17 cellular contexts compared by ENCODE assay signal in the genomic region with DNA sequence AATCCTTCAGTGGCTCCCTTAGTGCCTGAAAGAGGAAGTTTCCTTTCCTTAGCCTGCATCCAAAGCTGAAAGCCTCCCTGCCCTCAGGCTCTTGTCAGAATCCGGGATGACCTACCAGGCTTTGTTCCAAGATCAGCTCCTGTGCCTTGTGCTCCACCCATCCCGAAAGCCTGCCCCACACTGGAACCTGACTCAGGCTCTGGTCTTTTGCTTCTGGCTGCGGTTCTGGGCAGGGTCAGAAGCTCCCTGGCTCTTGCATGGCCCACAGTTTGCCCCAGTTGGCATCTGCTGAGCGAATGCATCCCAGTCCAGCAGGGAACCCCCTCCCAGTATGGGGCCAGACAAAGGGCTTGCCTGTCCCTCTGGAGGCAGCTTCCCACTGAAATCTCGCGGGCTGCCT. TPM values are rescaled to one million over a fixed set of nuclear protein-coding genes. Genes with fewer than 3 reads are reported as not detected.
DNase-seq lines count a peak whose midpoint lies in the region; ATAC-seq and TF ChIP-seq lines count a peak whose summit lies in the region.
"Had no signal": no experiment of that assay in that cellular context is flagged by ENCODE, and none has a peak within 500 bp of the region (broad histone marks: within the 10 kb centered on the region; RNA-seq: fewer than 3 reads in every experiment).

No MANE protein-coding gene starts in this region.

- no peaks in the 10 kb centered on the region for H3K9me3 ChIP-seq in IMR-90 (ENCODE audit: control insufficient read depth, insufficient read depth, low read length)
- H3K9me3 ChIP-seq in neural progenitor cell (ENCODE audit: low read depth), result no peaks in the 10 kb centered on the region
- no peaks in the 10 kb centered on the region for H3K9me3 ChIP-seq in neuronal stem cell (replicated peaks in 1 of 2; ENCODE audit: control insufficient read depth in 2 of 2, insufficient read depth in 1 of 2, low read depth in 1 of 2, low read length in 2 of 2)
- H3K9me3 ChIP-seq: right lobe of liver had no signal

- no peak for TF ChIP-seq POLR2A in IMR-90 (IDR thresholded peaks at IDR 0.05; ENCODE audit: low read depth, low read length)
- TF ChIP-seq POLR2A in GM18505 (IDR thresholded peaks at IDR 0.05; ENCODE audit: borderline replicate concordance, extremely low read depth, insufficient read depth, insufficient read length), result no peak

- peaks cover 40% of the 10 kb centered on the region for H3K9me1 ChIP-seq in IMR-90 (ENCODE audit: insufficient read depth, low read length)

- H3K9me3 Mint-ChIP-seq in neural progenitor cell, result no peaks in the 10 kb centered on the region
- H3K9me3 Mint-ChIP-seq: natural killer cell had no signal

- H3K56ac ChIP-seq in IMR-90 (ENCODE audit: extremely low read depth, insufficient read depth, low read length), result no peak overlapping the region

- no peaks in the 10 kb centered on the region for H3K27me3 ChIP-seq in IMR-90 (ENCODE audit: control insufficient read depth, insufficient read depth, low read length)
- H3K27me3 ChIP-seq in neural progenitor cell, result no peaks in the 10 kb centered on the region
- peaks cover 0 to 26% (median 0%) of the 10 kb centered on the region in 3 experiments for H3K27me3 ChIP-seq in neuronal stem cell (ENCODE audit: control insufficient read depth in 3 of 3, insufficient read depth in 3 of 3, low read depth in 1 of 3, low read length in 3 of 3)
- H3K27me3 ChIP-seq: right lobe of liver had no signal

- H3K4me2 ChIP-seq in IMR-90 (ENCODE audit: low read depth, low read length) (no peak overlapping the region), neural progenitor cell (no peak overlapping the region), neuronal stem cell (ENCODE audit: insufficient read depth, low read length, poor library complexity, severe bottlenecking) (no peak overlapping the region)

- 0 out of 2 replicates have a peak, but pooled peaks cover 3% of the 10 kb centered on the region for H3K4me1 ChIP-seq in IMR-90 (ENCODE audit: control insufficient read depth, insufficient read depth, low read length)
- no peaks in the 10 kb centered on the region for H3K4me1 ChIP-seq in neural progenitor cell
- H3K4me1 ChIP-seq in neuronal stem cell (ENCODE audit: control insufficient read depth in 2 of 2, insufficient read depth in 1 of 2, low read depth in 1 of 2, low read length in 2 of 2), result peaks cover 0 to 3% of the 10 kb centered on the region in 2 donors
- H3K4me1 ChIP-seq: right lobe of liver had no signal

- H3K18ac ChIP-seq in IMR-90 (ENCODE audit: low read depth, low read length) (no peak overlapping the region), neuronal stem cell (ENCODE audit: low read length) (no peak overlapping the region)

- intact Hi-C loops in IMR-90 (cut with micrococcal nuclease), result no loop called here

- H3K9ac ChIP-seq in IMR-90 (ENCODE audit: low read depth, low read length) (no peak overlapping the region), neural progenitor cell (no peak overlapping the region), neuronal stem cell (ENCODE audit: low read depth, low read length, poor library complexity) (no peak overlapping the region)

- dilution Hi-C loops in IMR-90 (cut with HindIII; ENCODE audit: low sequenced_read_pairs, unreplicated experiment), result no loop called here

- H3K27ac ChIP-seq in IMR-90 (ENCODE audit: insufficient read depth, low read length), result no peak overlapping the region
- no peak overlapping the region for H3K27ac ChIP-seq in neural progenitor cell
- H3K27ac ChIP-seq in neuronal stem cell (replicated peaks; ENCODE audit: low read length), result no peak overlapping the region
- H3K27ac ChIP-seq: right lobe of liver had no signal

- peak; percentile 88 for DNase-seq in EL
- no peak for DNase-seq in IMR-90
- peak; percentile 65 for DNase-seq in dedifferentiated amniotic fluid mesenchymal stem cell (ENCODE audit: extremely low spot score)
- no peak for DNase-seq in neural progenitor cell (ENCODE audit: low spot score)
- no peak for DNase-seq in activated CD4-positive, CD25-positive, alpha-beta regulatory T cell treated with anti-CD3 and anti-CD28 coated beads, Interleukin-2, amount 50 U/mL, for 72 hours
- DNase-seq in neuronal stem cell (ENCODE audit: low spot score), result no peak
- DNase-seq: activated CD8-positive, alpha-beta memory T cell treated with anti-CD3 and anti-CD28 coated beads, Interleukin-2, amount 10 ng/mL, durations not matched to agents 7 days and 5 days; activated naive CD4-positive, alpha-beta T cell; effector CD8-positive, alpha-beta T cell; natural killer cell; right lobe of liver; stimulated activated CD4-positive, alpha-beta T cell treated with anti-CD3 and anti-CD28 coated beads, Interleukin-4, amount 100 ng/mL, for 4 hours; stimulated activated naive CD4-positive, alpha-beta T cell had no signal

- H3K79me1 ChIP-seq in IMR-90 (ENCODE audit: low read depth in 1 of 2, low read length in 2 of 2) (peaks cover 4 to 38% of the 10 kb centered on the region in 2 experiments; a peak in 3 of 4 replicates), neuronal stem cell (ENCODE audit: low read depth, low read length) (peaks cover 3% of the 10 kb centered on the region)

- H3K36me3 ChIP-seq in IMR-90 (ENCODE audit: control insufficient read depth, insufficient read depth, low read length) (no peaks in the 10 kb centered on the region; the same call in 1 of the 2 replicates), neural progenitor cell (no peaks in the 10 kb centered on the region), neuronal stem cell (replicated peaks in 1 of 2; ENCODE audit: control insufficient read depth in 2 of 2, insufficient read depth in 2 of 2, low read length in 2 of 2) (no peaks in the 10 kb centered on the region)
- H3K36me3 ChIP-seq: right lobe of liver had no signal

- H2AFZ ChIP-seq in IMR-90 (replicated peaks; ENCODE audit: low read length, poor library complexity) (no peak overlapping the region), neural progenitor cell (replicated peaks) (peak overlapping the region; percentile 68), neuronal stem cell (ENCODE audit: low read length) (no peak overlapping the region)

- H3K79me2 ChIP-seq in neural progenitor cell (ENCODE audit: low read depth), result no peaks in the 10 kb centered on the region

- no peak overlapping the region for H3K4ac ChIP-seq in IMR-90 (ENCODE audit: low read depth, low read length)
- H3K4ac ChIP-seq in neuronal stem cell (ENCODE audit: low read length), result no peak overlapping the region

- no peak overlapping the region for H3K14ac ChIP-seq in IMR-90 (replicated peaks; ENCODE audit: low read depth, low read length)
- H3K14ac ChIP-seq in neuronal stem cell (ENCODE audit: low read length), result no peak overlapping the region

- CTCF ChIA-PET in IMR-90 (lab: Yijun Ruan, JAX), result no interaction called here

- H2BK15ac ChIP-seq in IMR-90 (ENCODE audit: low read depth, low read length) (no peak overlapping the region), neuronal stem cell (ENCODE audit: low read length) (no peak overlapping the region)

- H4K91ac ChIP-seq in IMR-90 (ENCODE audit: insufficient read depth, low read depth, low read length) (no peak overlapping the region), neuronal stem cell (ENCODE audit: low read depth, low read length, poor library complexity) (no peak overlapping the region)

- H3K4me3 ChIP-seq in IMR-90 (ENCODE audit: insufficient read depth, low read depth, low read length) (no peak overlapping the region), neural progenitor cell (no peak overlapping the region), neuronal stem cell (ENCODE audit: low read length in 2 of 2) (no peak overlapping the region)
- H3K4me3 ChIP-seq: right lobe of liver had no signal

- H2BK120ac ChIP-seq in IMR-90 (ENCODE audit: low read depth, low read length) (no peak overlapping the region), neuronal stem cell (ENCODE audit: low read depth, low read length) (no peak overlapping the region)

- H3F3A ChIP-seq in neural progenitor cell (ENCODE audit: low read depth), result no peaks in the 10 kb centered on the region

- no peak overlapping the region for H4K8ac ChIP-seq in IMR-90 (ENCODE audit: low read depth in 2 of 2, low read length in 2 of 2)
- no peak overlapping the region for H4K8ac ChIP-seq in neuronal stem cell (ENCODE audit: low read depth, low read length)

- H3K27ac Mint-ChIP-seq in neural progenitor cell, result no peak overlapping the region
- H3K27ac Mint-ChIP-seq: activated CD8-positive, alpha-beta memory T cell treated with anti-CD3 and anti-CD28 coated beads, Interleukin-2, amount 10 ng/mL, durations not matched to agents 7 days and 5 days; natural killer cell had no signal

- no peak for ATAC-seq in IMR-90 (ENCODE audit: low read depth)
- ATAC-seq in HG03342 (IDR thresholded peaks at IDR 0.05; ENCODE audit: unreplicated experiment), result no peak
- no peak for ATAC-seq in GM18505 (IDR thresholded peaks at IDR 0.05; ENCODE audit: unreplicated experiment)
- ATAC-seq: activated CD8-positive, alpha-beta memory T cell treated with anti-CD3 and anti-CD28 coated beads, Interleukin-2, amount 10 ng/mL, durations not matched to agents 7 days and 5 days; HCT116; natural killer cell; right lobe of liver; SK-N-SH treated with all-trans-retinoic acid at 6 μM for 48 hours had no signal

- H4K20me1 ChIP-seq in IMR-90 (ENCODE audit: insufficient read depth, low read length), result peaks cover 14% of the 10 kb centered on the region
- no peaks in the 10 kb centered on the region for H4K20me1 ChIP-seq in neural progenitor cell (ENCODE audit: low read depth)

- 60% methylated on average over 2 of the region's 6 CpGs; no CpG with 5 or more reads in 1 of the 2 experiments for WGBS in IMR-90 (ENCODE audit: extremely low coverage in 2 of 2, insufficient read length in 1 of 2), 2 experiments
- WGBS in neuronal stem cell (ENCODE audit: extremely low coverage in 2 of 2, insufficient read length in 2 of 2, insufficient replicate concordance in 1 of 2), 2 donors, result no CpG with 5 or more reads among the region's 6 CpGs

- in situ Hi-C loops in IMR-90 (cut with MboI; ENCODE audit: low sequenced_read_pairs), result no loop called here

- H3K4me1 Mint-ChIP-seq in neural progenitor cell, result peaks cover 6% of the 10 kb centered on the region
- H3K4me1 Mint-ChIP-seq: activated CD8-positive, alpha-beta memory T cell treated with anti-CD3 and anti-CD28 coated beads, Interleukin-2, amount 10 ng/mL, durations not matched to agents 7 days and 5 days; natural killer cell had no signal

- H2AK5ac ChIP-seq in IMR-90 (ENCODE audit: low read depth, low read length) (no peak overlapping the region), neuronal stem cell (ENCODE audit: low read depth, low read length) (no peak overlapping the region)

- no peak for TF ChIP-seq RAD21 in IMR-90 (IDR thresholded peaks at IDR 0.05; ENCODE audit: low read length)

- peaks cover 4% of the 10 kb centered on the region for H3K27me3 Mint-ChIP-seq in neural progenitor cell (ENCODE audit: insufficient read depth, low read depth)

- H2BK5ac ChIP-seq in IMR-90 (ENCODE audit: low read depth, low read length, poor library complexity, severe bottlenecking), result no peak overlapping the region
- H2BK5ac ChIP-seq in neuronal stem cell (ENCODE audit: low read length), result no peak overlapping the region

- H4K5ac ChIP-seq in IMR-90 (ENCODE audit: low read depth, low read length), result no peak overlapping the region

- no peak overlapping the region for H3K23ac ChIP-seq in IMR-90 (ENCODE audit: low read depth, low read length)
- no peak overlapping the region for H3K23ac ChIP-seq in neuronal stem cell (ENCODE audit: low read depth, low read length, poor library complexity)

- no peak overlapping the region for H2BK12ac ChIP-seq in neuronal stem cell (ENCODE audit: low read length)

- no peak for TF ChIP-seq CTCF in IMR-90 (conservative IDR thresholded peaks at IDR 0.05; ENCODE audit: low read depth, low read length)
- no peak for TF ChIP-seq CTCF in neural progenitor cell (IDR thresholded peaks at IDR 0.05)

- H3K36me3 Mint-ChIP-seq in neural progenitor cell, result no peaks in the 10 kb centered on the region
- H3K36me3 Mint-ChIP-seq: activated CD8-positive, alpha-beta memory T cell treated with anti-CD3 and anti-CD28 coated beads, Interleukin-2, amount 10 ng/mL, durations not matched to agents 7 days and 5 days; natural killer cell had no signal

- BruUV-seq in IMR-90 (replicated peaks; lab: Mats Ljungman, UMichigan), result no TSS peak

- H2BK20ac ChIP-seq in IMR-90 (ENCODE audit: low read depth, low read length), result no peak overlapping the region

- POLR2A ChIA-PET in IMR-90 (lab: Charles Lee; ENCODE audit: unreplicated experiment), result interaction anchor here (0.6 kb wide), 1 partner anchor 345 kb away, joined by 4 read pairs; no protein-coding TSS in a partner anchor

- no peak overlapping the region for H3K4me3 Mint-ChIP-seq in neural progenitor cell
- H3K4me3 Mint-ChIP-seq: activated CD8-positive, alpha-beta memory T cell treated with anti-CD3 and anti-CD28 coated beads, Interleukin-2, amount 10 ng/mL, durations not matched to agents 7 days and 5 days; natural killer cell had no signal

- H2AK9ac ChIP-seq in IMR-90 (replicated peaks; ENCODE audit: low read depth, low read length, poor library complexity), result peak overlapping the region; percentile 76

RNA-seq across cellular contexts. Expression of a gene that starts 25.9 kb away (rescaled TPM):
- total RNA-seq in IMR-90 (2012; rRNA removed) (56.1 and 70.5 TPM in 2 replicates), neural progenitor cell (ENCODE audit: low replicate concordance) (115 and 193 TPM in 2 replicates)
- polyA plus RNA-seq in IMR-90 (2012; rRNA removed), result 34.1 and 37.7 TPM in 2 replicates
- 5.0 and 16.1 TPM in 2 replicates for polyA plus RNA-seq in IMR-90 (2012; cell fraction: cytosol; rRNA removed)
- polyA plus RNA-seq in IMR-90 (2012; cell fraction: nucleus; rRNA removed; ENCODE audit: low replicate concordance), result 8.1 and 50.9 TPM in 2 replicates
- polyA plus RNA-seq in neuronal stem cell (2013, experiment 1 of 2), result 46.3 TPM
- 44.5 TPM for polyA plus RNA-seq in neuronal stem cell (2013, experiment 2 of 2)

Comparison
In these comparisons a context has a peak if more than half of its experiments do, and no peak if none do; other contexts are left out.
1. DNase-seq: peak in EL (single experiment) and dedifferentiated amniotic fluid mesenchymal stem cell (single experiment); none in IMR-90 (single experiment), neural progenitor cell (single experiment), activated CD4-positive, CD25-positive, alpha-beta regulatory T cell treated with anti-CD3 and anti-CD28 coated beads, Interleukin-2, amount 50 U/mL, for 72 hours (single experiment) and neuronal stem cell (single experiment).